8 cellular contexts compared by ENCODE assay signal in the genomic region with DNA sequence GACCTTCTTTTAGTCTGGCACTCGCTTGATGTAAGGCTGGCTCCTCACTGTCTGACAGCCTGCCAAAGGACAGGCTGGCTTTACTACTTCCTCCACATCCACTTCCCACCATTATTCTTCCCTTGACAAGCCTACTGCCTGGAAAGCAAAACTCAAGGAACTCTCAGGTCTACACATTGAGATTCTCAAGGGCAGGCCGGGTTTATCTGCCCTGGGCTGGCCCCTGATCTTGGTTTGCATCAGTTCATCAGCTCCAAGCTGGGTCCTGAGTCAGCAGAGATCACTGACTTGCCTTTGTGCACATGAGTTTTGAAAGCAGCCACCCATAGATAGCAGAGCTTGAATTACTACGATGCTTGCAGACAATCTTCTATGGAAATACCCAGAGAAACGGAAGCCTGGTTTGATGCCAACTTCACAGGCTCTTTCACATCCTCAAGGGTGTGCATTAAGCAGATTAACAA. TPM values are rescaled to one million over a fixed set of nuclear protein-coding genes. Genes with fewer than 3 reads are reported as not detected.
DNase-seq lines count a peak whose midpoint lies in the region; ATAC-seq and TF ChIP-seq lines count a peak whose summit lies in the region.

No MANE protein-coding gene starts in this region.

- intact Hi-C loops in lower leg skin (cut with DNase I; ENCODE audit: low total_unique reads): no loop called here

- WGBS in suprapubic skin: 54% methylated on average over 4 of the region's 4 CpGs
- 59 to 61% methylated on average over 4 of the region's 4 CpGs for WGBS in lower leg skin, 2 donors

- H3K9me3 ChIP-seq in suprapubic skin: no peaks in the 10 kb centered on the region

- ATAC-seq in GM18511 (IDR thresholded peaks at IDR 0.05; ENCODE audit: unreplicated experiment) (peak; percentile 69), HG02571 (IDR thresholded peaks at IDR 0.05; ENCODE audit: unreplicated experiment) (peak; percentile 55)

- TF ChIP-seq CTCF in suprapubic skin (IDR thresholded peaks at IDR 0.05) (no peak), lower leg skin (IDR thresholded peaks at IDR 0.05) (no peak), RWPE1 (conservative IDR thresholded peaks at IDR 0.05; ENCODE audit: low read depth) (no peak)

- DNase-seq in RPMI8226 (peak; percentile 77), left kidney (ENCODE audit: low read depth, low spot score) (peak; percentile 36), suprapubic skin (ENCODE audit: low spot score in 2 of 2) (no peak), lower leg skin (ENCODE audit: low spot score in 2 of 2) (no peak), RWPE1 (ENCODE audit: low spot score) (no peak), HT-29 (ENCODE audit: low spot score) (no peak)

- peaks cover 11% of the 10 kb centered on the region for H3K36me3 ChIP-seq in suprapubic skin

- peaks cover 10% of the 10 kb centered on the region for H3K4me1 ChIP-seq in suprapubic skin

- no peaks in the 10 kb centered on the region for H3K27me3 ChIP-seq in suprapubic skin

- CTCF ChIA-PET in RWPE1 (lab: Yijun Ruan, JAX): interaction anchor here (1.2 kb wide), 1 partner anchor 16 kb away, joined by 3 read pairs; no protein-coding TSS in a partner anchor

- H3K27ac ChIP-seq in suprapubic skin (no peak overlapping the region), RWPE1 (no peak overlapping the region)

- no peak for TF ChIP-seq EP300 in suprapubic skin (IDR thresholded peaks at IDR 0.05)

- H3K4me3 ChIP-seq in suprapubic skin (no peak overlapping the region), lower leg skin (ENCODE audit: low read depth, poor library complexity, severe bottlenecking) (no peak overlapping the region)

- TF ChIP-seq POLR2A in suprapubic skin (IDR thresholded peaks at IDR 0.05): no peak
- TF ChIP-seq POLR2A in lower leg skin (IDR thresholded peaks at IDR 0.05): no peak

- POLR2A ChIA-PET in RWPE1 (lab: Yijun Ruan, JAX; ENCODE audit: low non-redundant PET): no interaction called here

RNA-seq across cellular contexts. Expression of a gene that starts 53.9 kb away (rescaled TPM):
- total RNA-seq in suprapubic skin (10 to 100 TPM; 14.0 to 22.8 (median 21.2) TPM), lower leg skin (10 to 100 TPM; 16.9 to 26.2 (median 21.9) TPM)
- 6.8 and 6.9 TPM in 2 replicates for total RNA-seq in HT-29 (2014; rRNA removed; shearing (Covaris generic))

Comparison
In these comparisons a context has a peak if more than half of its experiments do, and no peak if none do; other contexts are left out.
1. DNase-seq: peak in RPMI8226 (single experiment) and left kidney (single experiment); none in suprapubic skin (0 of 2), lower leg skin (0 of 2), RWPE1 (single experiment) and HT-29 (single experiment).